ENCODE assay signal across 1 cellular context in the genomic region with DNA sequence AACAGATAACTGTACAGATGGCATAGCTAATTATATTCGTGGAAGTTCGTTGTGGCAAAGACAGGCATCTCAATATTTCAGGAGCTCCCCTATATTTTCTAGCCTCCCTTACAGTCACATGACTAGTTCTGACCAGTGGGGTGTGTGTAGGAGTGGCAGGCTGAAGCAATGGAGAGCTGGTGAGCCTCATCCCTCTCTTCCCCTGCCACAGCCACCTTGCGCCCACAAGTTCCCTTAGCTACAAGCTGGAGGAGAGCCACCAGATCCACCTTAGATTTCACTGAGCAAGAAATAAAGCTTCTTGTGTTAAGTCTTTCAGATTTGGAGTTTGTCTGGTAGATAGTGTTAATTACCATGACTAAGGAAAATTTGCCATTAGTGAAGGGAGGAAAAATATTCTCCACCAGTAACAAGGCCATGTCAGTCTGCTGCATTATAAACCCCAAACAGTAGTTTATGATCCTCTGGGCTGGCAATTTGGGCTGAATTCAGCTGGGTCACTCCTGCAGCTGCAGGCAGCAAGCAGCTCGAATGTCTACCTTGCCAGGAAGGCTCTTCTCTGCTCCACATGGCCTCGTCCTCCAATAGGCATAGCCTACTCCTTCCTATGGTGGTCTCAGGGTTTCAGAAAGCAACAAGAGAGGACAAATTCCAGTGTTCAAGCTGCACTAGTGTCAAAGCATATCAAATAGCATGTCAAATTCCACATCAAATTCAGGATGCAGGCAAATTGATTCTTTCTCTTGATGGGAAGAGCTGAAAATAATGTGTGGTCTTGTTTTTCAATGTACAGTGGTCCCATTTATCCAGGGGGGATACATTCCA.
TF ChIP-seq lines count a peak whose summit lies in the region.

No MANE protein-coding gene starts in this region.

TF ChIP-seq in HepG2, 621 proteins besides CTCF, POLR2A, EP300 and RAD21 (continued from another document and continues in another):
- TF ChIP-seq, protein P1, sequence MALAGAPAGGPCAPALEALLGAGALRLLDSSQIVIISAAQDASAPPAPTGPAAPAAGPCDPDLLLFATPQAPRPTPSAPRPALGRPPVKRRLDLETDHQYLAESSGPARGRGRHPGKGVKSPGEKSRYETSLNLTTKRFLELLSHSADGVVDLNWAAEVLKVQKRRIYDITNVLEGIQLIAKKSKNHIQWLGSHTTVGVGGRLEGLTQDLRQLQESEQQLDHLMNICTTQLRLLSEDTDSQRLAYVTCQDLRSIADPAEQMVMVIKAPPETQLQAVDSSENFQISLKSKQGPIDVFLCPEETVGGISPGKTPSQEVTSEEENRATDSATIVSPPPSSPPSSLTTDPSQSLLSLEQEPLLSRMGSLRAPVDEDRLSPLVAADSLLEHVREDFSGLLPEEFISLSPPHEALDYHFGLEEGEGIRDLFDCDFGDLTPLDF (CRISPR knock-in tag; IDR thresholded peaks at IDR 0.05), result no peak
- TF ChIP-seq NAIF1 (CRISPR knock-in tag; IDR thresholded peaks at IDR 0.05; ENCODE audit: borderline replicate concordance) (no peak), KLF15 (CRISPR knock-in tag; IDR thresholded peaks at IDR 0.05; ENCODE audit: borderline replicate concordance) (no peak), ZFP90 (CRISPR knock-in tag; IDR thresholded peaks at IDR 0.05; ENCODE audit: borderline replicate concordance) (0 out of 2 replicates have a peak, but pooled peaks have one; percentile 9), RBAK (CRISPR knock-in tag; IDR thresholded peaks at IDR 0.05) (no peak), ZNF546 (CRISPR knock-in tag; conservative IDR thresholded peaks at IDR 0.05) (no peak; the same call in 1 of the 2 replicates), ZKSCAN5 (CRISPR knock-in tag; IDR thresholded peaks at IDR 0.05) (no peak), HMG20A (CRISPR knock-in tag; IDR thresholded peaks at IDR 0.05; ENCODE audit: borderline replicate concordance) (no peak), ZSCAN21 (CRISPR knock-in tag; IDR thresholded peaks at IDR 0.05; ENCODE audit: borderline replicate concordance) (no peak; the same call in 1 of the 2 replicates), ZBTB42 (CRISPR knock-in tag; IDR thresholded peaks at IDR 0.05) (no peak; the same call in 1 of the 2 replicates), ZNF572 (CRISPR knock-in tag; IDR thresholded peaks at IDR 0.05) (no peak), ZNF468 (CRISPR knock-in tag; IDR thresholded peaks at IDR 0.05) (peak; percentile 62; the same call in 1 of the 2 replicates), ZNF138 (CRISPR knock-in tag; IDR thresholded peaks at IDR 0.05; ENCODE audit: low read depth) (no peak), POLR2AphosphoS5 (IDR thresholded peaks at IDR 0.05; ENCODE audit: low read depth, low read length) (peak; percentile 64), ZNF558 (CRISPR knock-in tag; IDR thresholded peaks at IDR 0.05; ENCODE audit: borderline replicate concordance) (no peak), SP4 (CRISPR knock-in tag; IDR thresholded peaks at IDR 0.05) (peak; percentile 36; the same call in 1 of the 2 replicates), ZNF841 (CRISPR knock-in tag; IDR thresholded peaks at IDR 0.05; ENCODE audit: borderline replicate concordance) (no peak), ZNF124 (CRISPR knock-in tag; IDR thresholded peaks at IDR 0.05) (peak; percentile 19; the same call in 1 of the 2 replicates), GABPB1 (CRISPR knock-in tag; IDR thresholded peaks at IDR 0.05) (no peak; the same call in 1 of the 2 replicates), RNF2 (conservative IDR thresholded peaks at IDR 0.05; ENCODE audit: low read depth) (no peak), HNRNPUL1 (IDR thresholded peaks at IDR 0.05; ENCODE audit: low read depth, low read length) (no peak), RFXANK (CRISPR knock-in tag; IDR thresholded peaks at IDR 0.05) (no peak), TSC22D2 (CRISPR knock-in tag; IDR thresholded peaks at IDR 0.05; ENCODE audit: borderline replicate concordance) (peak; percentile 58), TEAD2 (CRISPR knock-in tag; IDR thresholded peaks at IDR 0.05) (no peak), ZNF768 (CRISPR knock-in tag; IDR thresholded peaks at IDR 0.05) (no peak), ZNF274 (CRISPR knock-in tag; IDR thresholded peaks at IDR 0.05) (peak; percentile 69), NFKBIZ (CRISPR knock-in tag; IDR thresholded peaks at IDR 0.05) (no peak), DMAP1 (CRISPR knock-in tag; IDR thresholded peaks at IDR 0.05) (peak; percentile 19; the same call in 1 of the 2 replicates), NR2F1 (CRISPR knock-in tag; IDR thresholded peaks at IDR 0.05) (0 out of 4 replicates have a peak, but pooled peaks of 1 of the 2 experiments have one; percentile 5)
- TF ChIP-seq, protein P2, sequence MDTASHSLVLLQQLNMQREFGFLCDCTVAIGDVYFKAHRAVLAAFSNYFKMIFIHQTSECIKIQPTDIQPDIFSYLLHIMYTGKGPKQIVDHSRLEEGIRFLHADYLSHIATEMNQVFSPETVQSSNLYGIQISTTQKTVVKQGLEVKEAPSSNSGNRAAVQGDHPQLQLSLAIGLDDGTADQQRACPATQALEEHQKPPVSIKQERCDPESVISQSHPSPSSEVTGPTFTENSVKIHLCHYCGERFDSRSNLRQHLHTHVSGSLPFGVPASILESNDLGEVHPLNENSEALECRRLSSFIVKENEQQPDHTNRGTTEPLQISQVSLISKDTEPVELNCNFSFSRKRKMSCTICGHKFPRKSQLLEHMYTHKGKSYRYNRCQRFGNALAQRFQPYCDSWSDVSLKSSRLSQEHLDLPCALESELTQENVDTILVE (CRISPR knock-in tag; IDR thresholded peaks at IDR 0.05), result 0 out of 2 replicates have a peak, but pooled peaks have one; percentile 43
- TF ChIP-seq, protein P3, sequence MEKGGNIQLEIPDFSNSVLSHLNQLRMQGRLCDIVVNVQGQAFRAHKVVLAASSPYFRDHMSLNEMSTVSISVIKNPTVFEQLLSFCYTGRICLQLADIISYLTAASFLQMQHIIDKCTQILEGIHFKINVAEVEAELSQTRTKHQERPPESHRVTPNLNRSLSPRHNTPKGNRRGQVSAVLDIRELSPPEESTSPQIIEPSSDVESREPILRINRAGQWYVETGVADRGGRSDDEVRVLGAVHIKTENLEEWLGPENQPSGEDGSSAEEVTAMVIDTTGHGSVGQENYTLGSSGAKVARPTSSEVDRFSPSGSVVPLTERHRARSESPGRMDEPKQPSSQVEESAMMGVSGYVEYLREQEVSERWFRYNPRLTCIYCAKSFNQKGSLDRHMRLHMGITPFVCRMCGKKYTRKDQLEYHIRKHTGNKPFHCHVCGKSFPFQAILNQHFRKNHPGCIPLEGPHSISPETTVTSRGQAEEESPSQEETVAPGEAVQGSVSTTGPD (CRISPR knock-in tag; IDR thresholded peaks at IDR 0.05), result no peak
- TF ChIP-seq, protein P4, sequence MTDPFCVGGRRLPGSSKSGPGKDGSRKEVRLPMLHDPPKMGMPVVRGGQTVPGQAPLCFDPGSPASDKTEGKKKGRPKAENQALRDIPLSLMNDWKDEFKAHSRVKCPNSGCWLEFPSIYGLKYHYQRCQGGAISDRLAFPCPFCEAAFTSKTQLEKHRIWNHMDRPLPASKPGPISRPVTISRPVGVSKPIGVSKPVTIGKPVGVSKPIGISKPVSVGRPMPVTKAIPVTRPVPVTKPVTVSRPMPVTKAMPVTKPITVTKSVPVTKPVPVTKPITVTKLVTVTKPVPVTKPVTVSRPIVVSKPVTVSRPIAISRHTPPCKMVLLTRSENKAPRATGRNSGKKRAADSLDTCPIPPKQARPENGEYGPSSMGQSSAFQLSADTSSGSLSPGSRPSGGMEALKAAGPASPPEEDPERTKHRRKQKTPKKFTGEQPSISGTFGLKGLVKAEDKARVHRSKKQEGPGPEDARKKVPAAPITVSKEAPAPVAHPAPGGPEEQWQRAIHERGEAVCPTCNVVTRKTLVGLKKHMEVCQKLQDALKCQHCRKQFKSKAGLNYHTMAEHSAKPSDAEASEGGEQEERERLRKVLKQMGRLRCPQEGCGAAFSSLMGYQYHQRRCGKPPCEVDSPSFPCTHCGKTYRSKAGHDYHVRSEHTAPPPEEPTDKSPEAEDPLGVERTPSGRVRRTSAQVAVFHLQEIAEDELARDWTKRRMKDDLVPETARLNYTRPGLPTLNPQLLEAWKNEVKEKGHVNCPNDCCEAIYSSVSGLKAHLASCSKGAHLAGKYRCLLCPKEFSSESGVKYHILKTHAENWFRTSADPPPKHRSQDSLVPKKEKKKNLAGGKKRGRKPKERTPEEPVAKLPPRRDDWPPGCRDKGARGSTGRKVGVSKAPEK (CRISPR knock-in tag; IDR thresholded peaks at IDR 0.05; ENCODE audit: borderline replicate concordance), result peak; percentile 27; the same call in 1 of the 2 replicates
- TF ChIP-seq, protein P5, sequence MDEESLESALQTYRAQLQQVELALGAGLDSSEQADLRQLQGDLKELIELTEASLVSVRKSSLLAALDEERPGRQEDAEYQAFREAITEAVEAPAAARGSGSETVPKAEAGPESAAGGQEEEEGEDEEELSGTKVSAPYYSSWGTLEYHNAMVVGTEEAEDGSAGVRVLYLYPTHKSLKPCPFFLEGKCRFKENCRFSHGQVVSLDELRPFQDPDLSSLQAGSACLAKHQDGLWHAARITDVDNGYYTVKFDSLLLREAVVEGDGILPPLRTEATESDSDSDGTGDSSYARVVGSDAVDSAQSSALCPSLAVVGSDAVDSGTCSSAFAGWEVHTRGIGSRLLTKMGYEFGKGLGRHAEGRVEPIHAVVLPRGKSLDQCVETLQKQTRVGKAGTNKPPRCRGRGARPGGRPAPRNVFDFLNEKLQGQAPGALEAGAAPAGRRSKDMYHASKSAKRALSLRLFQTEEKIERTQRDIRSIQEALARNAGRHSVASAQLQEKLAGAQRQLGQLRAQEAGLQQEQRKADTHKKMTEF (CRISPR knock-in tag; IDR thresholded peaks at IDR 0.05), result no peak
- TF ChIP-seq, protein P6, sequence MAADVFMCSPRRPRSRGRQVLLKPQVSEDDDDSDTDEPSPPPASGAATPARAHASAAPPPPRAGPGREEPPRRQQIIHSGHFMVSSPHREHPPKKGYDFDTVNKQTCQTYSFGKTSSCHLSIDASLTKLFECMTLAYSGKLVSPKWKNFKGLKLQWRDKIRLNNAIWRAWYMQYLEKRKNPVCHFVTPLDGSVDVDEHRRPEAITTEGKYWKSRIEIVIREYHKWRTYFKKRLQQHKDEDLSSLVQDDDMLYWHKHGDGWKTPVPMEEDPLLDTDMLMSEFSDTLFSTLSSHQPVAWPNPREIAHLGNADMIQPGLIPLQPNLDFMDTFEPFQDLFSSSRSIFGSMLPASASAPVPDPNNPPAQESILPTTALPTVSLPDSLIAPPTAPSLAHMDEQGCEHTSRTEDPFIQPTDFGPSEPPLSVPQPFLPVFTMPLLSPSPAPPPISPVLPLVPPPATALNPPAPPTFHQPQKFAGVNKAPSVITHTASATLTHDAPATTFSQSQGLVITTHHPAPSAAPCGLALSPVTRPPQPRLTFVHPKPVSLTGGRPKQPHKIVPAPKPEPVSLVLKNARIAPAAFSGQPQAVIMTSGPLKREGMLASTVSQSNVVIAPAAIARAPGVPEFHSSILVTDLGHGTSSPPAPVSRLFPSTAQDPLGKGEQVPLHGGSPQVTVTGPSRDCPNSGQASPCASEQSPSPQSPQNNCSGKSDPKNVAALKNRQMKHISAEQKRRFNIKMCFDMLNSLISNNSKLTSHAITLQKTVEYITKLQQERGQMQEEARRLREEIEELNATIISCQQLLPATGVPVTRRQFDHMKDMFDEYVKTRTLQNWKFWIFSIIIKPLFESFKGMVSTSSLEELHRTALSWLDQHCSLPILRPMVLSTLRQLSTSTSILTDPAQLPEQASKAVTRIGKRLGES (CRISPR knock-in tag; IDR thresholded peaks at IDR 0.05; ENCODE audit: borderline replicate concordance), result no peak
- TF ChIP-seq, protein P7, sequence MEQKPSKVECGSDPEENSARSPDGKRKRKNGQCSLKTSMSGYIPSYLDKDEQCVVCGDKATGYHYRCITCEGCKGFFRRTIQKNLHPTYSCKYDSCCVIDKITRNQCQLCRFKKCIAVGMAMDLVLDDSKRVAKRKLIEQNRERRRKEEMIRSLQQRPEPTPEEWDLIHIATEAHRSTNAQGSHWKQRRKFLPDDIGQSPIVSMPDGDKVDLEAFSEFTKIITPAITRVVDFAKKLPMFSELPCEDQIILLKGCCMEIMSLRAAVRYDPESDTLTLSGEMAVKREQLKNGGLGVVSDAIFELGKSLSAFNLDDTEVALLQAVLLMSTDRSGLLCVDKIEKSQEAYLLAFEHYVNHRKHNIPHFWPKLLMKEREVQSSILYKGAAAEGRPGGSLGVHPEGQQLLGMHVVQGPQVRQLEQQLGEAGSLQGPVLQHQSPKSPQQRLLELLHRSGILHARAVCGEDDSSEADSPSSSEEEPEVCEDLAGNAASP (CRISPR knock-in tag; IDR thresholded peaks at IDR 0.05; ENCODE audit: borderline replicate concordance), result no peak
- TF ChIP-seq, protein P8, sequence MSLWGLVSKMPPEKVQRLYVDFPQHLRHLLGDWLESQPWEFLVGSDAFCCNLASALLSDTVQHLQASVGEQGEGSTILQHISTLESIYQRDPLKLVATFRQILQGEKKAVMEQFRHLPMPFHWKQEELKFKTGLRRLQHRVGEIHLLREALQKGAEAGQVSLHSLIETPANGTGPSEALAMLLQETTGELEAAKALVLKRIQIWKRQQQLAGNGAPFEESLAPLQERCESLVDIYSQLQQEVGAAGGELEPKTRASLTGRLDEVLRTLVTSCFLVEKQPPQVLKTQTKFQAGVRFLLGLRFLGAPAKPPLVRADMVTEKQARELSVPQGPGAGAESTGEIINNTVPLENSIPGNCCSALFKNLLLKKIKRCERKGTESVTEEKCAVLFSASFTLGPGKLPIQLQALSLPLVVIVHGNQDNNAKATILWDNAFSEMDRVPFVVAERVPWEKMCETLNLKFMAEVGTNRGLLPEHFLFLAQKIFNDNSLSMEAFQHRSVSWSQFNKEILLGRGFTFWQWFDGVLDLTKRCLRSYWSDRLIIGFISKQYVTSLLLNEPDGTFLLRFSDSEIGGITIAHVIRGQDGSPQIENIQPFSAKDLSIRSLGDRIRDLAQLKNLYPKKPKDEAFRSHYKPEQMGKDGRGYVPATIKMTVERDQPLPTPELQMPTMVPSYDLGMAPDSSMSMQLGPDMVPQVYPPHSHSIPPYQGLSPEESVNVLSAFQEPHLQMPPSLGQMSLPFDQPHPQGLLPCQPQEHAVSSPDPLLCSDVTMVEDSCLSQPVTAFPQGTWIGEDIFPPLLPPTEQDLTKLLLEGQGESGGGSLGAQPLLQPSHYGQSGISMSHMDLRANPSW (CRISPR knock-in tag; IDR thresholded peaks at IDR 0.05; ENCODE audit: borderline replicate concordance), result no peak
- TF ChIP-seq, protein P9, sequence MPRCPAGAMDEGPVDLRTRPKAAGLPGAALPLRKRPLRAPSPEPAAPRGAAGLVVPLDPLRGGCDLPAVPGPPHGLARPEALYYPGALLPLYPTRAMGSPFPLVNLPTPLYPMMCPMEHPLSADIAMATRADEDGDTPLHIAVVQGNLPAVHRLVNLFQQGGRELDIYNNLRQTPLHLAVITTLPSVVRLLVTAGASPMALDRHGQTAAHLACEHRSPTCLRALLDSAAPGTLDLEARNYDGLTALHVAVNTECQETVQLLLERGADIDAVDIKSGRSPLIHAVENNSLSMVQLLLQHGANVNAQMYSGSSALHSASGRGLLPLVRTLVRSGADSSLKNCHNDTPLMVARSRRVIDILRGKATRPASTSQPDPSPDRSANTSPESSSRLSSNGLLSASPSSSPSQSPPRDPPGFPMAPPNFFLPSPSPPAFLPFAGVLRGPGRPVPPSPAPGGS (CRISPR knock-in tag; IDR thresholded peaks at IDR 0.05), result no peak
- TF ChIP-seq, protein P10, sequence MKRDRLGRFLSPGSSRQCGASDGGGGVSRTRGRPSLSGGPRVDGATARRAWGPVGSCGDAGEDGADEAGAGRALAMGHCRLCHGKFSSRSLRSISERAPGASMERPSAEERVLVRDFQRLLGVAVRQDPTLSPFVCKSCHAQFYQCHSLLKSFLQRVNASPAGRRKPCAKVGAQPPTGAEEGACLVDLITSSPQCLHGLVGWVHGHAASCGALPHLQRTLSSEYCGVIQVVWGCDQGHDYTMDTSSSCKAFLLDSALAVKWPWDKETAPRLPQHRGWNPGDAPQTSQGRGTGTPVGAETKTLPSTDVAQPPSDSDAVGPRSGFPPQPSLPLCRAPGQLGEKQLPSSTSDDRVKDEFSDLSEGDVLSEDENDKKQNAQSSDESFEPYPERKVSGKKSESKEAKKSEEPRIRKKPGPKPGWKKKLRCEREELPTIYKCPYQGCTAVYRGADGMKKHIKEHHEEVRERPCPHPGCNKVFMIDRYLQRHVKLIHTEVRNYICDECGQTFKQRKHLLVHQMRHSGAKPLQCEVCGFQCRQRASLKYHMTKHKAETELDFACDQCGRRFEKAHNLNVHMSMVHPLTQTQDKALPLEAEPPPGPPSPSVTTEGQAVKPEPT (CRISPR knock-in tag; IDR thresholded peaks at IDR 0.05; ENCODE audit: low read depth), result no peak
